Comparison of ENCODE assay signal across 27 cellular contexts in the genomic region with DNA sequence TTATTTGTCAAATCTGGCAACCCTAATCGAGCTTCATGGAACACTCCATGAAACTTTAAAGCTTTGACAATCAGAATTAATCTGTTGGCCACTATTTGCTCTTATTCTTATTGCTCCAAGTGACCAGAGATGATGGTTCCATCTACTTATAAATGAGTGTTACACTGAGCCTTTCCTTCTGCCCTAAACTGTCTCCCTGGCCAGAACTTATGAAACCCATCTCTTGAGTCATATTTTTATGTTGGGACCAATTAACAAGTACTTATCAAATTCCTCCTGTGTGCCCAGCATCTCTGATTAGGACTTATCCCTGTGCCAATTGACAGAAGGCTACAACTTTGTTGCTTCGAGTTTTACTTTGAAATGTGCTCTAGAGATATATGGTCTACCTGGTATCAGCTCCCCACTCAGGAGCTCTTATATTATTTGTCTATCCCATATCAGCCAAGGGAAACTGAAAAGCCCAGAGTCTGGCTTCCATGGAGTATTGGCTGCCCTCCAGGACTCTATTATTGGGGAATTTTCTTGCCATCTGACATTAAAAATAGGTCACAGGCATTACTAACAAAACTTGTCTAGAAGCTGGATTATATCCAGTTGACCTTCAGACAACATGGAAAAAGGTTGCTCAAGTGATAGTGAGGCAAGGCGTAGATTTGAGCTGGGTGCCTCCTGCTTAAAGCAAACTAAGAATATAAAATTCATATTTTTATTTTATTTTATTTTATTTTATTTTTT. TPM values are rescaled to one million over a fixed set of nuclear protein-coding genes. Genes with fewer than 3 reads are reported as not detected.
DNase-seq lines count a peak whose midpoint lies in the region; ATAC-seq, FAIRE-seq and TF ChIP-seq lines count a peak whose summit lies in the region.
"Had no signal": no experiment of that assay in that cellular context is flagged by ENCODE, and none has a peak within 500 bp of the region (broad histone marks: within the 10 kb centered on the region; RNA-seq: fewer than 3 reads in every experiment).

No MANE protein-coding gene starts in this region.

- no peak overlapping the region for H3K27ac ChIP-seq in small intestine (ENCODE audit: low read depth in 1 of 2, low read length in 1 of 2)
- H3K27ac ChIP-seq in A673 (ENCODE audit: low read depth, low read length, poor library complexity, severe bottlenecking), result no peak overlapping the region
- no peak overlapping the region for H3K27ac ChIP-seq in colonic mucosa
- H3K27ac ChIP-seq: SK-N-MC, VCaP had no signal

- H3K27me3 ChIP-seq in small intestine (ENCODE audit: control insufficient read depth in 2 of 2, insufficient read depth in 2 of 2, low read length in 2 of 2) (no peaks in the 10 kb centered on the region), A673 (replicated peaks; ENCODE audit: insufficient read depth, low read depth, low read length, poor library complexity) (no peaks in the 10 kb centered on the region), colonic mucosa (no peaks in the 10 kb centered on the region)
- H3K27me3 ChIP-seq: heart left ventricle, tibial nerve had no signal

- 30 to 60% (median 31%) methylated on average over 3 of the region's 3 CpGs for WGBS in small intestine, 3 donors

- peak; percentile 11 for DNase-seq in NCI-H1694 (lab: John Stamatoyannopoulos, UW)
- DNase-seq in NCI-H69 (lab: John Stamatoyannopoulos, UW), result peak; percentile 49
- no peak for DNase-seq in left cardiac atrium
- DNase-seq in small intestine, result peak; percentile 42
- DNase-seq in A673 (ENCODE audit: low spot score), result no peak
- DNase-seq in colonic mucosa, result no peak
- DNase-seq: activated CD4-positive, alpha-beta T cell treated with anti-CD3 and anti-CD28 coated beads, Interleukin-2, amount 10 ng/mL, durations not matched to agents 7 days and 5 days; activated CD8-positive, alpha-beta memory T cell treated with anti-CD3 and anti-CD28 coated beads, Interleukin-2, amount 10 ng/mL, durations not matched to agents 7 days and 5 days; anterior cingulate cortex; CD4-positive, CD25-positive, alpha-beta regulatory T cell; central memory CD4-positive, alpha-beta T cell; dermis blood vessel endothelial cell; H7; heart left ventricle; Kasumi-1; naive thymus-derived CD4-positive, alpha-beta T cell; NCI-H2081; NCI-H510A; stimulated activated naive CD8-positive, alpha-beta T cell treated with anti-CD3 and anti-CD28 coated beads, Interleukin-15, Interleukin-2, amounts not matched to agents 100 U/mL and 50 U/mL, for 24 hours had no signal

- no peak overlapping the region for H3K9ac ChIP-seq in colonic mucosa (ENCODE audit: low read depth in 2 of 2, low read length in 2 of 2)

- H3K36me3 ChIP-seq in small intestine (ENCODE audit: control insufficient read depth in 2 of 2, insufficient read depth in 2 of 2, low read length in 2 of 2), result no peaks in the 10 kb centered on the region
- H3K36me3 ChIP-seq in A673 (ENCODE audit: insufficient read depth, low read length, poor library complexity, severe bottlenecking), result no peaks in the 10 kb centered on the region
- no peaks in the 10 kb centered on the region for H3K36me3 ChIP-seq in colonic mucosa
- H3K36me3 ChIP-seq: heart left ventricle, tibial nerve had no signal

- CTCF ChIA-PET in A673 (lab: Charles Lee), result no interaction called here

- peaks cover 3 to 5% of the 10 kb centered on the region in 2 donors for H3K4me1 ChIP-seq in small intestine (ENCODE audit: control insufficient read depth in 2 of 2, insufficient read depth in 1 of 2, low read depth in 1 of 2, low read length in 1 of 2)
- H3K4me1 ChIP-seq in A673 (ENCODE audit: insufficient read depth, low read length, poor library complexity, severe bottlenecking), result peaks cover 43% of the 10 kb centered on the region
- H3K4me1 ChIP-seq in colonic mucosa, result no peaks in the 10 kb centered on the region

- ATAC-seq in left cardiac atrium (peak; percentile 50 to 66), HG02970 (IDR thresholded peaks at IDR 0.05; ENCODE audit: low FRiP score, unreplicated experiment) (no peak)
- ATAC-seq: activated CD8-positive, alpha-beta memory T cell treated with anti-CD3 and anti-CD28 coated beads, Interleukin-2, amount 10 ng/mL, durations not matched to agents 7 days and 5 days; naive thymus-derived CD4-positive, alpha-beta T cell; stimulated activated naive CD8-positive, alpha-beta T cell treated with anti-CD3 and anti-CD28 coated beads, Interleukin-15, Interleukin-2, amounts not matched to agents 100 U/mL and 50 U/mL, for 24 hours had no signal

- no peak overlapping the region for H3K4me3 ChIP-seq in small intestine (ENCODE audit: low read depth in 1 of 2, low read length in 2 of 2)
- H3K4me3 ChIP-seq in A673 (ENCODE audit: low read depth, low read length, poor library complexity, severe bottlenecking), result no peak overlapping the region
- no peak overlapping the region for H3K4me3 ChIP-seq in colonic mucosa
- H3K4me3 ChIP-seq: heart left ventricle, SK-N-MC, tibial nerve had no signal

- POLR2A ChIA-PET in A673 (lab: Charles Lee; ENCODE audit: low non-redundant PET), result interaction anchor here (0.6 kb wide), 1 partner anchor 305 kb away, joined by 7 read pairs; no protein-coding TSS in a partner anchor

- BruUV-seq in A673 (replicated peaks; lab: Mats Ljungman, UMichigan), result no TSS peak

- no peak for FAIRE-seq in small intestine (lab: Jason Lieb, UNC)
- FAIRE-seq: endometrium, RCC 7860 had no signal

- TF ChIP-seq CTCF in A673 (conservative IDR thresholded peaks at IDR 0.05; ENCODE audit: low read depth, low read length) (no peak), colonic mucosa (IDR thresholded peaks at IDR 0.05) (no peak)

- intact Hi-C loops in left cardiac atrium (cut with DNase I), result no loop called here
- intact Hi-C loops in A673 (cut with micrococcal nuclease; ENCODE audit: unreplicated experiment), result no loop called here
- intact Hi-C loops in colonic mucosa (cut with DNase I), result no loop called here

- H3K9me3 ChIP-seq in small intestine (ENCODE audit: control insufficient read depth, low read depth), result no peaks in the 10 kb centered on the region
- no peaks in the 10 kb centered on the region for H3K9me3 ChIP-seq in A673 (ENCODE audit: low read depth, low read length, poor library complexity, severe bottlenecking)
- H3K9me3 ChIP-seq in colonic mucosa, result no peaks in the 10 kb centered on the region
- H3K9me3 ChIP-seq: heart left ventricle, tibial nerve had no signal

RNA-seq across cellular contexts. Expression of a gene that starts 8.8 kb away (rescaled TPM):
- total RNA-seq in left cardiac atrium, result 10 to 100 TPM; 39.1 to 49.8 TPM
- polyA plus RNA-seq in small intestine, result 10 to 100 TPM in 1 of 3 donors, 1 to 10 TPM in 2; 1.1 to 11.5 (median 2.4) TPM
- 4.2 and 9.6 TPM in 2 replicates for total RNA-seq in A673 (2021)
- total RNA-seq in colonic mucosa, result 10 to 100 TPM; 20.2 to 20.7 TPM
- polyA plus RNA-seq: CD4-positive, CD25-positive, alpha-beta regulatory T cell; naive thymus-derived CD4-positive, alpha-beta T cell had no signal

RNA-seq across cellular contexts. Expression of a gene that starts 20.0 kb away (rescaled TPM):
- total RNA-seq in left cardiac atrium (not detected), A673 (2021) (not detected in 2 replicates), colonic mucosa (under 1 TPM in 1 of 2 donors, not detected in 1; 0.32 TPM)
- polyA plus RNA-seq in small intestine, result not detected
- total RNA-seq: activated CD4-positive, alpha-beta T cell treated with anti-CD3 and anti-CD28 coated beads, Interleukin-2, amount 10 ng/mL, durations not matched to agents 7 days and 5 days; activated CD8-positive, alpha-beta memory T cell treated with anti-CD3 and anti-CD28 coated beads, Interleukin-2, amount 10 ng/mL, durations not matched to agents 7 days and 5 days; activated T-helper 1 cell treated with anti-CD3 and anti-CD28 coated beads, Interleukin-12 subunit alpha, Interleukin-12 subunit beta, Interleukin-2, Interleukin-4 antibody, amounts not matched to agents 30 ng/mL and 10 ng/mL and 1 ng/mL, durations not matched to agents 14 hours and 24 hours and 36 hours; CD4-positive, CD25-positive, alpha-beta regulatory T cell; dermis blood vessel endothelial cell; H7; naive thymus-derived CD4-positive, alpha-beta T cell; osteoblast; tibial nerve had no signal
- polyA plus RNA-seq: CD4-positive, CD25-positive, alpha-beta regulatory T cell; heart left ventricle; naive thymus-derived CD4-positive, alpha-beta T cell had no signal

Comparison
In these comparisons a context has a peak if more than half of its experiments do, and no peak if none do; other contexts are left out.
1. DNase-seq: peak in NCI-H1694 (single experiment), NCI-H69 (single experiment) and small intestine (single experiment); none in left cardiac atrium (single experiment), A673 (single experiment) and colonic mucosa (single experiment).